ENCODE assay signal across 26 cellular contexts in genomic region chr6:161269310-161269709, GRCh38. TPM values are rescaled to one million over a fixed set of nuclear protein-coding genes. Genes with fewer than 3 reads are reported as not detected.
DNase-seq lines count a peak whose midpoint lies in the region; ATAC-seq and TF ChIP-seq lines count a peak whose summit lies in the region.
"Had no signal": no experiment of that assay in that cellular context is flagged by ENCODE, and none has a peak within 500 bp of the region (broad histone marks: within the 10 kb centered on the region; RNA-seq: fewer than 3 reads in every experiment).

No MANE protein-coding gene starts in this region.

- WGBS in sigmoid colon, 2 donors, result 95 to 97% methylated on average over 6 of the region's 6 CpGs

- no peak for ATAC-seq in GM21381 (IDR thresholded peaks at IDR 0.05; ENCODE audit: unreplicated experiment)

- no peaks in the 10 kb centered on the region for H3K9me3 ChIP-seq in CD8-positive, alpha-beta memory T cell (ENCODE audit: low read length)
- H3K9me3 ChIP-seq in sigmoid colon, result no peaks in the 10 kb centered on the region
- H3K9me3 ChIP-seq: Caco-2, SJSA1 had no signal

- POLR2A ChIA-PET in CD8-positive, alpha-beta memory T cell (lab: Charles Lee), result no interaction called here

- H3K9me3 Mint-ChIP-seq in CD8-positive, alpha-beta memory T cell, result no peaks in the 10 kb centered on the region
- H3K9me3 Mint-ChIP-seq in dendritic cell treated with granulocyte-macrophage colony-stimulating factor and Interleukin-4, amounts not matched to agents 40 ng/mL and 50 ng/mL, for 4 days, result no peaks in the 10 kb centered on the region
- H3K9me3 Mint-ChIP-seq: CD4-positive, alpha-beta memory T cell had no signal

- no peak for DNase-seq in CD8-positive, alpha-beta memory T cell
- DNase-seq in NCI-H748 (lab: John Stamatoyannopoulos, UW; ENCODE audit: unreplicated experiment), result peak; percentile 67
- peak; percentile 37 for DNase-seq in sigmoid colon
- DNase-seq in stimulated activated CD4-positive, alpha-beta T cell treated with anti-CD3 and anti-CD28 coated beads, Interleukin-4, amount 100 ng/mL, for 4 hours, result no peak
- DNase-seq in AML-193 (lab: John Stamatoyannopoulos, UW), result no peak
- DNase-seq in head of caudate nucleus, result no peak
- DNase-seq: C1 segment of cervical spinal cord; Caco-2; CD4-positive, alpha-beta memory T cell; HCEC 1CT; IMR-90; NCI-H1048; NCI-H1417; NCI-H1694; NCI-H2029 treated with DMSO at 0.1 percent for 48 hours; NCI-H2171 treated with DMSO at 0.1 percent for 48 hours; NCI-H345; NCI-H524; NCI-H82; NK-92 treated with Interleukin-12 subunit alpha and Interleukin-12 subunit beta, amount 100 ng/mL, for 24 hours; Right ventricle myocardium superior; RPMI8226 had no signal

- H3K27me3 Mint-ChIP-seq in CD8-positive, alpha-beta memory T cell, result peaks cover 0 to 1% of the 10 kb centered on the region in 2 donors
- H3K27me3 Mint-ChIP-seq in dendritic cell treated with granulocyte-macrophage colony-stimulating factor and Interleukin-4, amounts not matched to agents 40 ng/mL and 50 ng/mL, for 4 days, result no peaks in the 10 kb centered on the region
- H3K27me3 Mint-ChIP-seq: CD4-positive, alpha-beta memory T cell had no signal

- CTCF ChIA-PET in CD8-positive, alpha-beta memory T cell (lab: Charles Lee), result interaction anchor here (0.6 kb wide), 1 partner anchor 18 kb away, joined by 3 read pairs; no protein-coding TSS in a partner anchor

- no peak overlapping the region for H3K4me3 Mint-ChIP-seq in CD8-positive, alpha-beta memory T cell
- no peak overlapping the region for H3K4me3 Mint-ChIP-seq in dendritic cell treated with granulocyte-macrophage colony-stimulating factor and Interleukin-4, amounts not matched to agents 40 ng/mL and 50 ng/mL, for 4 days

- TF ChIP-seq CTCF in sigmoid colon (IDR thresholded peaks at IDR 0.05), result no peak

- peaks cover 11% of the 10 kb centered on the region for H3K4me1 ChIP-seq in CD8-positive, alpha-beta memory T cell (ENCODE audit: insufficient read depth, low read length)
- peaks cover 0 to 27% (median 20%) of the 10 kb centered on the region in 4 donors for H3K4me1 ChIP-seq in sigmoid colon

- TF ChIP-seq POLR2A in sigmoid colon (IDR thresholded peaks at IDR 0.05), result no peak

- no peaks in the 10 kb centered on the region for H3K36me3 ChIP-seq in CD8-positive, alpha-beta memory T cell (ENCODE audit: insufficient read depth, low read length)
- no peaks in the 10 kb centered on the region for H3K36me3 ChIP-seq in sigmoid colon

- H3K27me3 ChIP-seq in CD8-positive, alpha-beta memory T cell (ENCODE audit: insufficient read depth, low read length, poor library complexity, severe bottlenecking), result no peaks in the 10 kb centered on the region
- H3K27me3 ChIP-seq in sigmoid colon, result no peaks in the 10 kb centered on the region
- H3K27me3 ChIP-seq: SJSA1 had no signal

- TF ChIP-seq EP300 in sigmoid colon (IDR thresholded peaks at IDR 0.05), result no peak

- peaks cover 0 to 8% (median 6%) of the 10 kb centered on the region in 3 donors for H3K36me3 Mint-ChIP-seq in CD8-positive, alpha-beta memory T cell
- peaks cover 26% of the 10 kb centered on the region for H3K36me3 Mint-ChIP-seq in dendritic cell treated with granulocyte-macrophage colony-stimulating factor and Interleukin-4, amounts not matched to agents 40 ng/mL and 50 ng/mL, for 4 days (ENCODE audit: low read depth)

- no peak overlapping the region for H3K4me3 ChIP-seq in CD8-positive, alpha-beta memory T cell (ENCODE audit: low read length)
- H3K4me3 ChIP-seq in sigmoid colon, result no peak overlapping the region
- H3K4me3 ChIP-seq: SJSA1 had no signal

- H3K27ac ChIP-seq in CD8-positive, alpha-beta memory T cell (ENCODE audit: low read depth, low read length), result peak overlapping the region; percentile 12
- H3K27ac ChIP-seq in sigmoid colon, result no peak overlapping the region
- H3K27ac ChIP-seq: KMS-11, SJSA1 had no signal

- peaks cover 16 to 25% (median 17%) of the 10 kb centered on the region in 3 donors for H3K4me1 Mint-ChIP-seq in CD8-positive, alpha-beta memory T cell
- H3K4me1 Mint-ChIP-seq in dendritic cell treated with granulocyte-macrophage colony-stimulating factor and Interleukin-4, amounts not matched to agents 40 ng/mL and 50 ng/mL, for 4 days (ENCODE audit: low read depth), result peaks cover 43% of the 10 kb centered on the region

- intact Hi-C loops in dendritic cell treated with granulocyte-macrophage colony-stimulating factor and Interleukin-4, amounts not matched to agents 40 ng/mL and 50 ng/mL, for 4 days (cut with micrococcal nuclease), result no loop called here
- intact Hi-C loops in sigmoid colon (cut with DNase I), result no loop called here
- intact Hi-C loops in head of caudate nucleus (cut with DNase I), result no loop called here

- peak overlapping the region in 1 of 8 donors; percentile 83 for H3K27ac Mint-ChIP-seq in CD8-positive, alpha-beta memory T cell
- peak overlapping the region; percentile 74 for H3K27ac Mint-ChIP-seq in dendritic cell treated with granulocyte-macrophage colony-stimulating factor and Interleukin-4, amounts not matched to agents 40 ng/mL and 50 ng/mL, for 4 days

RNA-seq across cellular contexts. Expression of gene AGPAT4, which starts 4.6 kb away (rescaled TPM):
- 1 to 10 TPM; 2.2 to 2.8 TPM for total RNA-seq in CD8-positive, alpha-beta memory T cell
- polyA plus RNA-seq in CD8-positive, alpha-beta memory T cell, result 5.9 TPM
- 10 to 100 TPM in 1 of 4 donors, 1 to 10 TPM in 3; 6.9 to 16.6 (median 7.5) TPM for total RNA-seq in sigmoid colon
- 1 to 10 TPM in 1 of 3 donors, under 1 TPM in 2; under 0.01 to 2.0 (median 0.23) TPM for polyA plus RNA-seq in sigmoid colon

Comparison
In these comparisons a context has a peak if more than half of its experiments do, and no peak if none do; other contexts are left out.
1. DNase-seq: peak in NCI-H748 (single experiment) and sigmoid colon (single experiment); none in CD8-positive, alpha-beta memory T cell (0 of 5), stimulated activated CD4-positive, alpha-beta T cell treated with anti-CD3 and anti-CD28 coated beads, Interleukin-4, amount 100 ng/mL, for 4 hours (0 of 2), AML-193 (0 of 2) and head of caudate nucleus (0 of 42).